ENCODE assay signal across 9 cellular contexts in genomic region chr1:234322979-234323378, GRCh38. TPM values are rescaled to one million over a fixed set of nuclear protein-coding genes. Genes with fewer than 3 reads are reported as not detected.
A peak's percentile ranks its signal among the peaks of the same experiment; 100 is the strongest.
DNase-seq lines count a peak whose midpoint lies in the region; ATAC-seq and TF ChIP-seq lines count a peak whose summit lies in the region.
"Had no signal": no experiment of that assay in that cellular context is flagged by ENCODE, and none has a peak within 500 bp of the region (broad histone marks: within the 10 kb centered on the region; RNA-seq: fewer than 3 reads in every experiment).

No MANE protein-coding gene starts in this region.

- H4K12ac ChIP-seq in trophoblast cell (ENCODE audit: low read depth, low read length) = no peak overlapping the region

- H2AK5ac ChIP-seq in trophoblast cell (ENCODE audit: low read length) = no peak overlapping the region

- H4K8ac ChIP-seq in trophoblast cell (ENCODE audit: low read depth, low read length) = no peak overlapping the region

- H2BK120ac ChIP-seq in trophoblast cell (ENCODE audit: insufficient read depth, low read length, poor library complexity) = no peak overlapping the region

- H3K9ac ChIP-seq in trophoblast cell (ENCODE audit: low read length) = no peak overlapping the region

- H3K23ac ChIP-seq in trophoblast cell (ENCODE audit: low read length) = no peak overlapping the region

- no peak overlapping the region for H3K27ac ChIP-seq in trophoblast cell (ENCODE audit: low read depth, low read length)

- no peak overlapping the region for H3K14ac ChIP-seq in trophoblast cell (ENCODE audit: low read length)

- H2BK12ac ChIP-seq in trophoblast cell (ENCODE audit: low read length) = no peak overlapping the region

- TF ChIP-seq CTCF in Caco-2 (IDR thresholded peaks at IDR 0.05; ENCODE audit: insufficient read depth in 1 of 2, low read depth in 1 of 2, low read length in 1 of 2, severe bottlenecking in 1 of 2, unreplicated experiment in 1 of 2) = peak; percentile 35 to 50

- H3K9me3 ChIP-seq in Caco-2 (no peaks in the 10 kb centered on the region), trophoblast cell (ENCODE audit: insufficient read depth, low read depth, low read length) (no peaks in the 10 kb centered on the region)

- DNase-seq in Caco-2 (peak; percentile 49 to 61), SW480 (ENCODE audit: low spot score) (peak; percentile 39), trophoblast cell (peak; percentile 58 to 79), NCI-H1105 (lab: John Stamatoyannopoulos, UW) (no peak), NCI-H526 treated with DMSO at 0.1 percent for 48 hours (lab: John Stamatoyannopoulos, UW) (no peak)
- peak; percentile 42 for DNase-seq in central memory CD4-positive, alpha-beta T cell

- H4K91ac ChIP-seq in trophoblast cell (ENCODE audit: low read depth, low read length) = no peak overlapping the region

- H3K27me3 Mint-ChIP-seq in Caco-2 (ENCODE audit: insufficient read depth, unreplicated experiment) = peaks cover 38% of the 10 kb centered on the region

- no peaks in the 10 kb centered on the region for H3K36me3 Mint-ChIP-seq in Caco-2 (ENCODE audit: insufficient read depth, unreplicated experiment)

- no peaks in the 10 kb centered on the region for H3K79me1 ChIP-seq in trophoblast cell (ENCODE audit: low read length)

- no peak overlapping the region for H3K27ac Mint-ChIP-seq in Caco-2 (ENCODE audit: unreplicated experiment)
- H3K27ac Mint-ChIP-seq: IgD-negative memory B cell had no signal

- CTCF ChIA-PET in Caco-2 (lab: Charles Lee) = interaction anchor here (0.7 to 1.1 kb wide), 3 partner anchors 13 to 51 kb away, joined by 3 to 6 read pairs (median 3); partner anchors contain the start of gene COA6

- H3K36me3 ChIP-seq in Caco-2 (ENCODE audit: control insufficient read depth, insufficient read depth, low read length) = no peaks in the 10 kb centered on the region
- H3K36me3 ChIP-seq in trophoblast cell (ENCODE audit: control insufficient read depth in 1 of 2, insufficient read depth in 2 of 2, low read length in 2 of 2) = no peaks in the 10 kb centered on the region

- POLR2A ChIA-PET in Caco-2 (lab: Charles Lee) = no interaction called here

- ATAC-seq in HG02798 (IDR thresholded peaks at IDR 0.05; ENCODE audit: poor library complexity, unreplicated experiment) (peak; percentile 47), GM19463 (IDR thresholded peaks at IDR 0.05; ENCODE audit: unreplicated experiment) (no peak)

- H3K4me2 ChIP-seq in trophoblast cell (ENCODE audit: low read length) = no peak overlapping the region

- no peaks in the 10 kb centered on the region for H3K4me1 Mint-ChIP-seq in Caco-2 (ENCODE audit: low read depth, unreplicated experiment)

- no CpG with 5 or more reads among the region's 13 CpGs for WGBS in trophoblast cell (ENCODE audit: extremely low coverage, insufficient coverage, insufficient read length)

- H3K27me3 ChIP-seq in Caco-2 (replicated peaks; ENCODE audit: control insufficient read depth, insufficient read depth, low read length) = peaks cover 2% of the 10 kb centered on the region; the same call in 1 of the 2 replicates
- no peaks in the 10 kb centered on the region for H3K27me3 ChIP-seq in trophoblast cell (ENCODE audit: insufficient read depth, low read length)

- H3K9me3 Mint-ChIP-seq in Caco-2 (ENCODE audit: unreplicated experiment) = no peaks in the 10 kb centered on the region
- H3K9me3 Mint-ChIP-seq: IgD-negative memory B cell had no signal

- no peak overlapping the region for H2AFZ ChIP-seq in trophoblast cell (ENCODE audit: insufficient read depth, low read length, poor library complexity)

- intact Hi-C loops in Caco-2 (cut with micrococcal nuclease; ENCODE audit: unreplicated experiment) = no loop called here

- H2BK5ac ChIP-seq in trophoblast cell (ENCODE audit: low read depth, low read length, poor library complexity) = no peak overlapping the region

- no peaks in the 10 kb centered on the region for H3K4me1 ChIP-seq in Caco-2
- no peaks in the 10 kb centered on the region for H3K4me1 ChIP-seq in trophoblast cell (ENCODE audit: control insufficient read depth in 1 of 2, insufficient read depth in 2 of 2, low read length in 2 of 2)

- H3K79me2 ChIP-seq in trophoblast cell (ENCODE audit: control insufficient read depth, insufficient read depth, low read length, poor library complexity) = no peaks in the 10 kb centered on the region

- no peak overlapping the region for H3K4me3 ChIP-seq in Caco-2 (ENCODE audit: low read depth, low read length)
- no peak overlapping the region for H3K4me3 ChIP-seq in trophoblast cell (ENCODE audit: low read depth, low read length)

- no peak overlapping the region for H3K18ac ChIP-seq in trophoblast cell (ENCODE audit: low read length)

- no peak overlapping the region for H3K4ac ChIP-seq in trophoblast cell (ENCODE audit: low read depth, low read length)

- no peak overlapping the region for H3K4me3 Mint-ChIP-seq in Caco-2 (ENCODE audit: unreplicated experiment)
- H3K4me3 Mint-ChIP-seq: IgD-negative memory B cell had no signal

- no TSS peak for BruUV-seq in Caco-2 (replicated peaks; lab: Mats Ljungman, UMichigan)

RNA-seq across cellular contexts. Expression of gene COA6, which starts 50.3 kb away (rescaled TPM):
- total RNA-seq in Caco-2 (2022) = 41.0 and 47.6 TPM in 2 replicates
- polyA plus RNA-seq in trophoblast cell (2013) = 35.9 and 36.7 TPM in 2 replicates

Comparison
In these comparisons a context has a peak if more than half of its experiments do, and no peak if none do; other contexts are left out.
1. DNase-seq: peak in Caco-2 (2 of 2), SW480 (single experiment), central memory CD4-positive, alpha-beta T cell (single experiment) and trophoblast cell (2 of 2); none in NCI-H1105 (single experiment) and NCI-H526 treated with DMSO at 0.1 percent for 48 hours (single experiment).